Comparison of ENCODE assay signal across 1 cellular context in the genomic region with DNA sequence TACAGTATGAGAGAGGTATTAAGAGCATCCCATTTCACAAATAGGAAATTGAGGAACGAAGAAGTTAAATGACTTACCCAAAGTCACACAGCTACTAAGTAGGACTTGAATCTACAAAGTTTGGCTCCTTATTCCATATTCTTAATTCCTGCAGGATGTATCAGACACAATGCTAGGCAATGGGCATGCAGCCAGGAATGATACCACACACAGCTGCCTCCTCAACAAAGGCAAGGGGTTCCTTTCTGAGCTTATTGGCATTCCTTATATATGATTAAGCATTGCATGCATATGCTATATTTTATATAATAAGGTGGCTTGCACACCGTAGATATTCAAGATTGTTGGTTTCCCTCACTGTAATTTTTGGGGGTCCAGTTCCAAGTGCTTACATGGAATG.
TF ChIP-seq lines count a peak whose summit lies in the region.

No MANE protein-coding gene starts in this region.

TF ChIP-seq in SK-N-SH, 30 proteins besides CTCF, POLR2A, EP300 and RAD21 (continued from another document):
- TF ChIP-seq, protein P1, sequence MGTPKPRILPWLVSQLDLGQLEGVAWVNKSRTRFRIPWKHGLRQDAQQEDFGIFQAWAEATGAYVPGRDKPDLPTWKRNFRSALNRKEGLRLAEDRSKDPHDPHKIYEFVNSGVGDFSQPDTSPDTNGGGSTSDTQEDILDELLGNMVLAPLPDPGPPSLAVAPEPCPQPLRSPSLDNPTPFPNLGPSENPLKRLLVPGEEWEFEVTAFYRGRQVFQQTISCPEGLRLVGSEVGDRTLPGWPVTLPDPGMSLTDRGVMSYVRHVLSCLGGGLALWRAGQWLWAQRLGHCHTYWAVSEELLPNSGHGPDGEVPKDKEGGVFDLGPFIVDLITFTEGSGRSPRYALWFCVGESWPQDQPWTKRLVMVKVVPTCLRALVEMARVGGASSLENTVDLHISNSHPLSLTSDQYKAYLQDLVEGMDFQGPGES (IDR thresholded peaks at IDR 0.05; ENCODE audit: low read depth, low read length), result no peak
- TF ChIP-seq TCF12 (IDR thresholded peaks at IDR 0.05) (peak; percentile 93), FOXM1 (IDR thresholded peaks at IDR 0.05; ENCODE audit: low read depth) (no peak), RXRA (IDR thresholded peaks at IDR 0.05; ENCODE audit: borderline replicate concordance, low read depth) (0 out of 2 replicates have a peak, but pooled peaks have one; percentile 43)
- TF ChIP-seq, protein P2, sequence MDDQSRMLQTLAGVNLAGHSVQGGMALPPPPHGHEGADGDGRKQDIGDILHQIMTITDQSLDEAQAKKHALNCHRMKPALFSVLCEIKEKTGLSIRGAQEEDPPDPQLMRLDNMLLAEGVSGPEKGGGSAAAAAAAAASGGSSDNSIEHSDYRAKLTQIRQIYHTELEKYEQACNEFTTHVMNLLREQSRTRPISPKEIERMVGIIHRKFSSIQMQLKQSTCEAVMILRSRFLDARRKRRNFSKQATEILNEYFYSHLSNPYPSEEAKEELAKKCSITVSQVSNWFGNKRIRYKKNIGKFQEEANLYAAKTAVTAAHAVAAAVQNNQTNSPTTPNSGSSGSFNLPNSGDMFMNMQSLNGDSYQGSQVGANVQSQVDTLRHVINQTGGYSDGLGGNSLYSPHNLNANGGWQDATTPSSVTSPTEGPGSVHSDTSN (IDR thresholded peaks at IDR 0.05), result peak; percentile 65
- TF ChIP-seq, protein P3, sequence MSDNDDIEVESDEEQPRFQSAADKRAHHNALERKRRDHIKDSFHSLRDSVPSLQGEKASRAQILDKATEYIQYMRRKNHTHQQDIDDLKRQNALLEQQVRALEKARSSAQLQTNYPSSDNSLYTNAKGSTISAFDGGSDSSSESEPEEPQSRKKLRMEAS (IDR thresholded peaks at IDR 0.05; ENCODE audit: low read depth), result peak; percentile 38; the same call in 1 of the 2 replicates
TF ChIP-seq in SK-N-SH: peak in this region for 8.
